8 cellular contexts compared by ENCODE assay signal in genomic region chr1:23544444-23545389, GRCh38. TPM values are rescaled to one million over a fixed set of nuclear protein-coding genes. Genes with fewer than 3 reads are reported as not detected.
DNase-seq lines count a peak whose midpoint lies in the region; ATAC-seq and TF ChIP-seq lines count a peak whose summit lies in the region.

No MANE protein-coding gene starts in this region.

- DNase-seq in NCI-H146 (lab: John Stamatoyannopoulos, UW) (peak; percentile 62), T1000 (lab: John Stamatoyannopoulos, UW) (peak; percentile 62), astrocyte of the hippocampus (ENCODE audit: low read depth, low spot score) (peak; percentile 87), hepatocyte (ENCODE audit: low spot score) (peak; percentile 90), smooth muscle cell (lab: John Stamatoyannopoulos, UW; ENCODE audit: unreplicated experiment) (peak; percentile 15)

- no peaks in the 10 kb centered on the region for H3K36me3 ChIP-seq in hepatocyte (replicated peaks; ENCODE audit: insufficient read depth, low read depth)
- no peaks in the 10 kb centered on the region for H3K36me3 ChIP-seq in smooth muscle cell (ENCODE audit: low read depth)

- ATAC-seq in HG02678 (IDR thresholded peaks at IDR 0.05; ENCODE audit: unreplicated experiment) = no peak
- ATAC-seq in GM21737 (IDR thresholded peaks at IDR 0.05; ENCODE audit: unreplicated experiment) = no peak

- H2AFZ ChIP-seq in hepatocyte = no peak overlapping the region
- no peak overlapping the region for H2AFZ ChIP-seq in smooth muscle cell (ENCODE audit: low read depth)

- H3K9me3 ChIP-seq in hepatocyte (ENCODE audit: low read depth) = no peaks in the 10 kb centered on the region
- no peaks in the 10 kb centered on the region for H3K9me3 ChIP-seq in smooth muscle cell (replicated peaks; ENCODE audit: low read depth)

- H3K79me2 ChIP-seq in hepatocyte (no peaks in the 10 kb centered on the region), smooth muscle cell (ENCODE audit: low read depth) (no peaks in the 10 kb centered on the region)

- no peaks in the 10 kb centered on the region for H3K9me2 ChIP-seq in hepatocyte (replicated peaks; ENCODE audit: insufficient read depth)

- 43% methylated on average over 8 of the region's 8 CpGs for WGBS in hepatocyte (ENCODE audit: low lambda C conversion rate, missing lambda C conversion rate)
- WGBS in smooth muscle cell (ENCODE audit: low lambda C conversion rate) = 39% methylated on average over 8 of the region's 8 CpGs

- H3K27ac ChIP-seq in hepatocyte = no peak overlapping the region
- H3K27ac ChIP-seq in smooth muscle cell (ENCODE audit: low read depth) = no peak overlapping the region

- H3K4me1 ChIP-seq in hepatocyte (ENCODE audit: insufficient read depth) = peaks cover 17% of the 10 kb centered on the region
- H3K4me1 ChIP-seq in smooth muscle cell (ENCODE audit: low read depth) = no peaks in the 10 kb centered on the region

- H4K20me1 ChIP-seq in hepatocyte (ENCODE audit: insufficient read depth, poor library complexity, severe bottlenecking) = no peaks in the 10 kb centered on the region
- H4K20me1 ChIP-seq in smooth muscle cell (ENCODE audit: low read depth) = no peaks in the 10 kb centered on the region

- H3K4me3 ChIP-seq in hepatocyte (no peak overlapping the region), smooth muscle cell (no peak overlapping the region)

- H3K4me2 ChIP-seq in hepatocyte (no peak overlapping the region), smooth muscle cell (no peak overlapping the region)

- H3F3A ChIP-seq in smooth muscle cell (ENCODE audit: low read depth) = no peaks in the 10 kb centered on the region

- no peaks in the 10 kb centered on the region for H3K27me3 ChIP-seq in hepatocyte
- H3K27me3 ChIP-seq in smooth muscle cell (ENCODE audit: low read depth) = no peaks in the 10 kb centered on the region

- H3K9ac ChIP-seq in smooth muscle cell (ENCODE audit: low read depth) = no peak overlapping the region

- TF ChIP-seq CTCF in GM12873 (IDR thresholded peaks at IDR 0.05; ENCODE audit: insufficient read depth, low read depth, low read length, missing control alignments) (peak; percentile 86), hepatocyte (IDR thresholded peaks at IDR 0.05; ENCODE audit: poor library complexity) (peak; percentile 98), smooth muscle cell (IDR thresholded peaks at IDR 0.05; ENCODE audit: borderline replicate concordance, insufficient read depth, poor library complexity, severe bottlenecking) (peak; percentile 95)

RNA-seq across cellular contexts. Expression of gene E2F2, which starts 13.7 kb away (rescaled TPM):
- total RNA-seq in hepatocyte (0.76 and 1.2 TPM in 2 replicates), smooth muscle cell (0.63 and 1.2 TPM in 2 replicates)
- polyA plus RNA-seq in hepatocyte (0.21 and 0.85 TPM in 2 replicates), smooth muscle cell (1.4 and 2.1 TPM in 2 replicates)

RNA-seq across cellular contexts. Expression of gene ID3, which starts 14.6 kb away (rescaled TPM):
- total RNA-seq in hepatocyte (155 and 186 TPM in 2 replicates), smooth muscle cell (629 and 752 TPM in 2 replicates)
- polyA plus RNA-seq in hepatocyte (314 and 336 TPM in 2 replicates), smooth muscle cell (929 and 1,018 TPM in 2 replicates)

Comparison
In these comparisons a context has a peak if more than half of its experiments do, and no peak if none do; other contexts are left out.
1. DNase-seq: peak in every context shown above with its lines; median percentile 90 in hepatocyte; 87 in astrocyte of the hippocampus; 62 in NCI-H146; 62 in T1000; 15 in smooth muscle cell.